In the genomic region with DNA sequence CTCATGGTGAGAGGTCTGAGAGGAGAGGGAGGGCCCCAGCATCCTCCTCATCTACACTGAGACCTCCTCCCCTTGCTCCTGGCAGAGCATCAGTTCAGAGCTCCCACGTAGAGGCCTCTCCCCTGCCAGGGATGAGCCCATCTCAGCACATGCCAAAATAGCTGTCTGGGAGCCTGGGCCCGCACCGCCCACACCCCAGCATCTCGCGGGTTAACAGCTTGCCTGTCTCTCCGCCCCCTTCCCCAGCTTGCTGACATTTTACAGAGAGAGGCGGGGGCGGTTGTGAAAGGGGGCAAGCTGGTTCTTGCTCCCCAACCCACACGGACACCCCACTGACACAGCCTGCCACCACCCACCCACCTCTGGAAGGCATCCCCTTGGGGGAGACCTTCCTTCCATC, we compare ENCODE assay signal across 10 cellular contexts. TPM values are rescaled to one million over a fixed set of nuclear protein-coding genes. Genes with fewer than 3 reads are reported as not detected.
DNase-seq lines count a peak whose midpoint lies in the region; FAIRE-seq and TF ChIP-seq lines count a peak whose summit lies in the region.
"Had no signal": no experiment of that assay in that cellular context is flagged by ENCODE, and none has a peak within 500 bp of the region (broad histone marks: within the 10 kb centered on the region; RNA-seq: fewer than 3 reads in every experiment).

No MANE protein-coding gene starts in this region.

- H3K4me3 ChIP-seq in bronchial epithelial cell (ENCODE audit: low read depth, low read length) (no peak overlapping the region), brain microvascular endothelial cell (ENCODE audit: low read depth, low read length) (no peak overlapping the region)

- H3K27me3 ChIP-seq in bronchial epithelial cell (ENCODE audit: control insufficient read depth, insufficient read depth, low read length) (no peaks in the 10 kb centered on the region), brain microvascular endothelial cell (replicated peaks) (no peaks in the 10 kb centered on the region)

- DNase-seq in GM03348 (ENCODE audit: low spot score) (peak; percentile 42), bronchial epithelial cell (ENCODE audit: low read depth) (peak; percentile 38), ecto neural progenitor cell (ENCODE audit: low spot score) (no peak), AG08395 (ENCODE audit: low spot score) (no peak), NCI-H146 (lab: John Stamatoyannopoulos, UW) (no peak), brain microvascular endothelial cell (no peak)
- DNase-seq in activated CD4-positive, alpha-beta T cell treated with anti-CD3 and anti-CD28 coated beads, Interleukin-2, amount 50 U/mL, for 4 hours: peak; percentile 67 to 74
- peak; percentile 67 for DNase-seq in stimulated activated CD4-positive, alpha-beta T cell treated with anti-CD3 and anti-CD28 coated beads, Interleukin-4, amount 100 ng/mL, for 24 hours

- no peak for FAIRE-seq in bronchial epithelial cell (lab: Jason Lieb, UNC)
- FAIRE-seq: endothelial cell of umbilical vein, RCC 7860 had no signal

- no peak overlapping the region for H3K27ac ChIP-seq in brain microvascular endothelial cell

- H3K36me3 ChIP-seq in bronchial epithelial cell (ENCODE audit: control insufficient read depth, insufficient read depth, low read length) (peaks cover 4% of the 10 kb centered on the region), brain microvascular endothelial cell (replicated peaks) (no peaks in the 10 kb centered on the region)

- in situ Hi-C loops in brain microvascular endothelial cell (cut with HindIII; ENCODE audit: low pct_ligation_motif_present, low sequenced_read_pairs): no loop called here

- TF ChIP-seq CTCF in bronchial epithelial cell (IDR thresholded peaks at IDR 0.05; ENCODE audit: insufficient read depth, low read length, severe bottlenecking) (no peak), brain microvascular endothelial cell (IDR thresholded peaks at IDR 0.05; ENCODE audit: low read depth, low read length, missing control alignments) (no peak)

RNA-seq across cellular contexts. Expression of a gene that starts 6.4 kb away (rescaled TPM):
- total RNA-seq in bronchial epithelial cell: 30.5 and 35.2 TPM in 2 replicates

RNA-seq across cellular contexts. Expression of a gene that starts 27.8 kb away (rescaled TPM):
- 10.2 and 11.6 TPM in 2 replicates for total RNA-seq in bronchial epithelial cell

RNA-seq across cellular contexts. Expression of a gene that starts 37.9 kb away (rescaled TPM):
- not detected in 2 replicates for total RNA-seq in bronchial epithelial cell

Comparison
In these comparisons a context has a peak if more than half of its experiments do, and no peak if none do; other contexts are left out.
1. DNase-seq: peak in GM03348 (single experiment), activated CD4-positive, alpha-beta T cell treated with anti-CD3 and anti-CD28 coated beads, Interleukin-2, amount 50 U/mL, for 4 hours (2 of 2), bronchial epithelial cell (single experiment) and stimulated activated CD4-positive, alpha-beta T cell treated with anti-CD3 and anti-CD28 coated beads, Interleukin-4, amount 100 ng/mL, for 24 hours (single experiment); none in ecto neural progenitor cell (single experiment), AG08395 (single experiment), NCI-H146 (single experiment) and brain microvascular endothelial cell (single experiment).